8 cellular contexts compared by ENCODE assay signal in the genomic region with DNA sequence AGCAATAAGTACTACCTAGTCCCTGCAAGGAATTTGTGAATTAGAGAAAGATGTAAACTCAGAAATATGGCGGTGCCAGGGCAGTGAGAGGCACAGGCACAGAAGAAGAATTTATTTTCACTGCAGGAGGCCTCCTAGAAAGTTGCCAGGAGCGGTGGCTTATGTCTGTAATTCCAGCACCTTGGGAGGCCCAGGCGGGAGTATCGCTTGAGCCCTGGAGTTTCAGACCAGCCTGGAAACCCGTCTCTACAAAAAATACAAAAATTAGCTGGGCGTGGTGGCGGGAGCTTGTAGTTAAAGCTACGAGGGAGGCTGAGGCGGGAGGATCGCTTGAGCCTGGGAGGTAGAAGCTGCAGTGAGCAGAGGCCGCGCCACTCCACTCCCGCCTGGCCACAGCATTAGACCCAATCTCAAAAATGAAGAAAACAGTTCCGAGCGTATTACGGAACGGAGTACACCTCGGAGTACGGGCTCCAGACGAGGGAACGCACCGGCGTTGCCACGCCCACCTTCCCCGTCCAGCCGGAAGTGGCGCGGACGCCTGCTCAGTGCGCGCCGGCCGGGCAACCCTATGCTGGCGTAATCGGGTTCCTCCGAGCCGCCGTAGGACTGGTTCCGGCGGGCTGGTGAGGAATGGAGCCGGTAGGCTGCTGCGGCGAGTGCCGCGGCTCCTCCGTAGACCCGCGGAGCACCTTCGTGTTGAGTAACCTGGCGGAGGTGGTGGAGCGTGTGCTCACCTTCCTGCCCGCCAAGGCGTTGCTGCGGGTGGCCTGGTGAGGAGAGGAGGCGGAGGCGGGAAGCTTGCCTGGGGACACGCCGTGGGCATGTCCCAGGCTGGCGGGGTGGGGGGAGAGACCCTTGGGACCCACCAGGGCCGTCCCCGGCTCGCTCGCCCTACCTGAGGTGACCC. TPM values are rescaled to one million over a fixed set of nuclear protein-coding genes. Genes with fewer than 3 reads are reported as not detected.
DNase-seq lines count a peak whose midpoint lies in the region; ATAC-seq and TF ChIP-seq lines count a peak whose summit lies in the region.

A gene (plus strand): TSS at position 548 of the 910 bp plus-strand sequence. CDS start 86 bp downstream, at position 634.

- TF ChIP-seq CTCF in AG04449 (IDR thresholded peaks at IDR 0.05; ENCODE audit: insufficient read depth, low read length, missing control alignments) (no peak), activated B cell treated with CpG ODN at 0.5 μM for 24 hours (IDR thresholded peaks at IDR 0.05) (no peak), cardiac fibroblast (IDR thresholded peaks at IDR 0.05; ENCODE audit: low read depth, low read length) (no peak)

- CTCF ChIA-PET in AG04449 (lab: Yijun Ruan, JAX): interaction anchor here (1.8 to 2.3 kb wide), 3 partner anchors 10 to 25 kb away, joined by 5 to 10 read pairs (median 10); no protein-coding TSS in a partner anchor
- CTCF ChIA-PET in activated B cell treated with CpG ODN at 0.5 μM for 24 hours (lab: Charles Lee): no interaction called here

- ATAC-seq in GM18870 (IDR thresholded peaks at IDR 0.05; ENCODE audit: unreplicated experiment): peak; percentile 84
- peak; percentile 95 for ATAC-seq in HG03108 (IDR thresholded peaks at IDR 0.05; ENCODE audit: unreplicated experiment)
- peak; percentile 95 for ATAC-seq in activated B cell treated with CpG ODN at 0.5 μM for 24 hours (ENCODE audit: low read depth)

- no peaks in the 10 kb centered on the region for H3K27me3 Mint-ChIP-seq in activated B cell treated with CpG ODN at 0.5 μM for 24 hours
- peaks cover 4 to 13% (median 7%) of the 10 kb centered on the region in 3 donors for H3K27me3 Mint-ChIP-seq in immature natural killer cell (ENCODE audit: low read depth in 3 of 3)

- peak within 1 kb of the TSS; percentile 99 for H3K4me3 Mint-ChIP-seq in activated B cell treated with CpG ODN at 0.5 μM for 24 hours
- H3K4me3 Mint-ChIP-seq in immature natural killer cell: peak within 1 kb of the TSS; percentile 97 to 99 (median 98)

- H3K9me3 Mint-ChIP-seq in activated B cell treated with CpG ODN at 0.5 μM for 24 hours (no peaks in the 10 kb centered on the region), immature natural killer cell (peaks cover 0 to 1% (median 0%) of the 10 kb centered on the region in 6 donors)

- H3K27ac Mint-ChIP-seq in activated B cell treated with CpG ODN at 0.5 μM for 24 hours (peak within 1 kb of the TSS; percentile 96), immature natural killer cell (peak within 1 kb of the TSS; percentile 81 to 96 (median 95))

- H3K4me1 Mint-ChIP-seq in activated B cell treated with CpG ODN at 0.5 μM for 24 hours (peaks cover 26% of the 10 kb centered on the region), immature natural killer cell (peaks cover 27 to 43% of the 10 kb centered on the region in 2 donors)

- H3K36me3 Mint-ChIP-seq in activated B cell treated with CpG ODN at 0.5 μM for 24 hours (ENCODE audit: low read depth): peaks cover 30% of the 10 kb centered on the region
- H3K36me3 Mint-ChIP-seq in immature natural killer cell: peaks cover 0 to 6% (median 3%) of the 10 kb centered on the region in 3 donors

- H3K4me3 ChIP-seq in AG04449 (ENCODE audit: low read depth, low read length): peak within 1 kb of the TSS; percentile 99
- H3K4me3 ChIP-seq in cardiac fibroblast (replicated peaks in 1 of 2; ENCODE audit: low read depth in 2 of 2, low read length in 2 of 2): peak within 1 kb of the TSS; percentile 96 to 99

- POLR2A ChIA-PET in AG04449 (lab: Yijun Ruan, JAX): interaction anchor here (0.6 to 1.0 kb wide), 3 partner anchors 12 to 274 kb away, joined by 3 read pairs; no protein-coding TSS in a partner anchor
- POLR2A ChIA-PET in activated B cell treated with CpG ODN at 0.5 μM for 24 hours (lab: Charles Lee): interaction anchor here (0.6 to 1.2 kb wide), 5 partner anchors 37 to 880 kb away, joined by 3 to 5 read pairs (median 3); a partner anchor contains a TSS

- intact Hi-C loops in activated B cell treated with CpG ODN at 0.5 μM for 24 hours (cut with micrococcal nuclease): loop anchor here (1.0 to 5.0 kb wide), 4 partner anchors 36 to 263 kb away; a partner anchor contains a TSS

- DNase-seq in AG04449 (ENCODE audit: low read depth, low spot score) (peak; percentile 31), NCI-H2196 treated with DMSO at 0.1 percent for 48 hours (lab: John Stamatoyannopoulos, UW; ENCODE audit: unreplicated experiment) (peak; percentile 54), activated B cell treated with CpG ODN at 0.5 μM for 24 hours (peak; percentile 84), cardiac fibroblast (ENCODE audit: low read depth in 2 of 2) (peak; percentile 91 to 92), immature natural killer cell (peak; percentile 86 to 88 (median 87)), smooth muscle cell of the brain vasculature (ENCODE audit: low read depth, low spot score) (peak; percentile 75)

RNA-seq across cellular contexts. Expression of the gene that starts here (rescaled TPM):
- total RNA-seq in activated B cell treated with CpG ODN at 0.5 μM for 24 hours: 19.6 and 24.4 TPM in 2 replicates
- polyA plus RNA-seq in immature natural killer cell: 10 to 100 TPM; 11.5 to 13.8 (median 12.7) TPM

Comparison
In these comparisons a context has a peak if more than half of its experiments do, and no peak if none do; other contexts are left out.
1. Peak in every context shown above with its lines: DNase-seq, ATAC-seq and H3K4me3 ChIP-seq.
2. DNase-seq: peak in every context shown above with its lines; median percentile 92 in cardiac fibroblast; 87 in immature natural killer cell; 84 in activated B cell treated with CpG ODN at 0.5 μM for 24 hours; 75 in smooth muscle cell of the brain vasculature; 54 in NCI-H2196 treated with DMSO at 0.1 percent for 48 hours; 31 in AG04449.